ENCODE assay signal across 9 cellular contexts in the genomic region with DNA sequence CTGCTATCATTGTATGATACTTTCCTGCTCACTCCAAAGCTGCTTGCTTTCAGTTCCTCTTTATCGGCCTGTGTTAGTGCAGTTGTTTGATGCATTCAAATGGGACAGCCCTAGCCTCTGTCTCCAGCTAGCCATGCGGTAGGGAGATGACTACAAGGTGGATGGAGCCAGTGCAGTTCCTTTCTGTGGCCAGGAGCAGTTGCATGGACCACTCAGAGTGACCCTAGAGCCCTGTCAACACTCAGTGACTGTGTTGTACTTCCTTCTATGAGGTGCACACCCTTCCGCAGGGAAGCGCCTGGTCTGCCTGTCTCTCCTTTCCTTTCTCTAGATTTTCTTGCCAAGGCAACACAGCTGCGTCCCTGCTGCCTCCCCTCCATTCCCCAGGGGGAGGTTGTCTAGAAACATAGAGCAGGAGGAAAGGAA. TPM values are rescaled to one million over a fixed set of nuclear protein-coding genes. Genes with fewer than 3 reads are reported as not detected.
DNase-seq lines count a peak whose midpoint lies in the region; ATAC-seq and TF ChIP-seq lines count a peak whose summit lies in the region.
"Had no signal": no experiment of that assay in that cellular context is flagged by ENCODE, and none has a peak within 500 bp of the region (broad histone marks: within the 10 kb centered on the region; RNA-seq: fewer than 3 reads in every experiment).

No MANE protein-coding gene starts in this region.

- no peak overlapping the region for H2BK120ac ChIP-seq in H9 (ENCODE audit: low read depth, low read length, poor library complexity, severe bottlenecking)

- no peak overlapping the region for H3K4me3 ChIP-seq in lower leg skin (ENCODE audit: low read depth, poor library complexity, severe bottlenecking)

- H4K8ac ChIP-seq in H9 (replicated peaks; ENCODE audit: insufficient read length, low read depth, low read length): no peak overlapping the region

- H3K27me3 Mint-ChIP-seq in H9 (ENCODE audit: low read depth) (no peaks in the 10 kb centered on the region; the same call in 1 of the 2 replicates), nephron progenitor cell (ENCODE audit: low read depth, poor library complexity) (peaks cover 2% of the 10 kb centered on the region)

- H4K91ac ChIP-seq in H9 (ENCODE audit: insufficient read length, low read depth, low read length): no peak overlapping the region

- no peak overlapping the region for H3K27ac ChIP-seq in H9 (ENCODE audit: insufficient read length, low read depth, low read length)

- no peak overlapping the region for H3K23ac ChIP-seq in H9 (ENCODE audit: insufficient read length, low read depth, low read length)

- DNase-seq in H9: no peak
- DNase-seq in nephron progenitor cell: peak; percentile 20
- DNase-seq in NCI-H510A treated with DMSO at 0.1 percent for 48 hours (lab: John Stamatoyannopoulos, UW): no peak
- DNase-seq in NCI-H2196 (lab: John Stamatoyannopoulos, UW; ENCODE audit: unreplicated experiment): no peak
- DNase-seq in DMS79 treated with DMSO at 0.1 percent for 48 hours (lab: John Stamatoyannopoulos, UW): no peak
- no peak for DNase-seq in lower leg skin (ENCODE audit: low spot score in 2 of 2)
- DNase-seq: NCI-H1694 treated with DMSO at 0.1 percent for 48 hours had no signal

- H2BK12ac ChIP-seq in H9 (ENCODE audit: insufficient read length, low read depth, low read length): no peak overlapping the region

- peak overlapping the region; percentile 0; the same call in 1 of the 2 replicates for H3K14ac ChIP-seq in H9 (ENCODE audit: insufficient read depth, low read length)

- H3K4me1 Mint-ChIP-seq in H9: peaks cover 33% of the 10 kb centered on the region in 2 experiments
- H3K4me1 Mint-ChIP-seq in nephron progenitor cell: peaks cover 50% of the 10 kb centered on the region

- no peaks in the 10 kb centered on the region for H3K79me1 ChIP-seq in H9 (ENCODE audit: insufficient read depth, low read depth, low read length, poor library complexity, severe bottlenecking)

- no peaks in the 10 kb centered on the region for H3K9me3 ChIP-seq in H9 (ENCODE audit: control insufficient read depth, low read depth, low read length)

- H2BK20ac ChIP-seq in H9 (ENCODE audit: low read depth, low read length, poor library complexity, severe bottlenecking): no peak overlapping the region

- H2BK15ac ChIP-seq in H9 (ENCODE audit: low read depth, low read length): no peak overlapping the region

- H3K18ac ChIP-seq in H9 (ENCODE audit: insufficient read length, low read depth, low read length): no peak overlapping the region

- H3T11ph ChIP-seq in H9 (ENCODE audit: low read length): no peak overlapping the region

- no peak overlapping the region for H2BK5ac ChIP-seq in H9 (ENCODE audit: insufficient read length, low read length)

- H3K4ac ChIP-seq in H9 (ENCODE audit: low read depth, low read length): no peak overlapping the region

- intact Hi-C loops in lower leg skin (cut with DNase I; ENCODE audit: low total_unique reads): no loop called here

- H3K9me3 Mint-ChIP-seq in H9 (peaks cover 8 to 15% of the 10 kb centered on the region in 2 experiments), nephron progenitor cell (peaks cover 26% of the 10 kb centered on the region)

- peaks cover 6 to 13% (median 7%) of the 10 kb centered on the region in 3 experiments; a peak in 5 of 7 replicates for H3K36me3 Mint-ChIP-seq in H9 (ENCODE audit: insufficient read depth in 1 of 3, low read depth in 3 of 3)
- H3K36me3 Mint-ChIP-seq in nephron progenitor cell (ENCODE audit: low read depth): peaks cover 5% of the 10 kb centered on the region

- H4K5ac ChIP-seq in H9 (ENCODE audit: insufficient read length, low read depth, low read length): no peak overlapping the region

- no peak for TF ChIP-seq POLR2A in lower leg skin (IDR thresholded peaks at IDR 0.05)

- no peak overlapping the region for H3K56ac ChIP-seq in H9 (ENCODE audit: insufficient read length, low read depth, low read length)

- no CpG with 5 or more reads among the region's 5 CpGs for WGBS in H9 (ENCODE audit: extremely low coverage, insufficient read length, low lambda C conversion rate)
- 45 to 69% methylated on average over 5 of the region's 5 CpGs for WGBS in lower leg skin, 2 donors

- TF ChIP-seq CTCF in H9 (conservative IDR thresholded peaks at IDR 0.05) (no peak), nephron progenitor cell (IDR thresholded peaks at IDR 0.05) (no peak), lower leg skin (IDR thresholded peaks at IDR 0.05) (no peak)

- H3K79me2 ChIP-seq in H9 (ENCODE audit: insufficient read depth, low read length): 0 out of 2 replicates have a peak, but pooled peaks cover 4% of the 10 kb centered on the region

- no peak overlapping the region for H2AK5ac ChIP-seq in H9 (ENCODE audit: insufficient read length, low read length)

- no peaks in the 10 kb centered on the region for H4K20me1 ChIP-seq in H9 (ENCODE audit: control insufficient read depth, insufficient read depth, insufficient read length)

- no peak overlapping the region for H3K4me2 ChIP-seq in H9 (ENCODE audit: insufficient read depth, insufficient read length, low read length)

- no peaks in the 10 kb centered on the region for H3K27me3 ChIP-seq in H9 (ENCODE audit: insufficient read depth, low read length)

- H3K4me1 ChIP-seq in H9 (ENCODE audit: insufficient read depth, low read length): peaks cover 6% of the 10 kb centered on the region; the same call in 1 of the 2 replicates

- H3K9ac ChIP-seq in H9 (ENCODE audit: extremely low read depth, insufficient read length, low read length): no peak overlapping the region

- H3K27ac Mint-ChIP-seq in H9 (peak overlapping the region in 2 of 3 experiments; percentile 42 to 62; a peak in 2 of 7 replicates), nephron progenitor cell (no peak overlapping the region)

- no peak overlapping the region for H2AFZ ChIP-seq in H9 (ENCODE audit: low read length)

- H3K23me2 ChIP-seq in H9 (ENCODE audit: insufficient read length, low read depth, low read length, poor library complexity, severe bottlenecking): no peaks in the 10 kb centered on the region

- no peak overlapping the region for H3K4me3 Mint-ChIP-seq in H9
- no peak overlapping the region for H3K4me3 Mint-ChIP-seq in nephron progenitor cell

- peak; percentile 86 for ATAC-seq in GM19025 (IDR thresholded peaks at IDR 0.05; ENCODE audit: low read depth, unreplicated experiment)
- ATAC-seq in HG03521 (IDR thresholded peaks at IDR 0.05; ENCODE audit: unreplicated experiment): peak; percentile 91

RNA-seq across cellular contexts. Expression of a gene that starts 33.8 kb away (rescaled TPM):
- total RNA-seq in H9 (2021) (7.2 and 8.0 TPM in 2 replicates), lower leg skin (10 to 100 TPM; 11.0 to 35.4 (median 17.9) TPM)
